ENCODE assay signal across 8 cellular contexts in the genomic region with DNA sequence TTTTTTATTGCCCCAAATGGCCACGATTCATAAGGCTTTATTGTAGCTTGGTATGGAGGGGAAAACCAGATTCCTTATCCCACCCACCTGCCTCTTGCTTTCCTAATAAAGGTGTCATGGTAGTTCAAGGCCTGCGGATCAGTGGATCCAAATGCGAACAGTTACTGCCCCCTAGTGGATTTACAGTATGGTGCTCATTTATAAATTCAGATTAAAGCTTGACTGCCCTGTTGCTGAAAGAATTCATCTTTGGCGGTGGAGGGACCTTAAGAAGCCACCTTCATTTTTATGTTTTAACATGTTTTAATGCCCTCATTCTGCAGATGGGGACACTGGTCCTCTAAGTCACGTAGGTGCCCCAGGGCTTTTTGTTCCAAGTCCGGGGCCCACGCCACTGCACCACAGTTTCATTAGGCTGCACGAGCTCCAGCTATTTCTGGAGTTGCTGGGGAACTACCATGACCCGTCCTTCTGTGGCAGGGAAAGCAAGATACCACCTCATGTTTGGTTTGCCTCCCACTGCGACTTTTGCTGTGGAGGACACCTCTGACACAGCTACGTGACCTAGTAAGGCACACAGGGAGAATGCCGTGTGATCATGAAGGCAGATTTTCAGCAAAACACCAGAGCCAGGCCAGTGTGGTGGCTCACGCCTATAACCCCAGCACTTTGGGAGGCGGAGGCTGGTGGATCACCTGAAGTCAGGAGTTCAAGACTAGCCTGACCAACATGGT. TPM values are rescaled to one million over a fixed set of nuclear protein-coding genes. Genes with fewer than 3 reads are reported as not detected.
DNase-seq lines count a peak whose midpoint lies in the region; ATAC-seq and TF ChIP-seq lines count a peak whose summit lies in the region.

No MANE protein-coding gene starts in this region.

- H3K9me3 ChIP-seq in Loucy (ENCODE audit: insufficient read depth, low read depth, low read length) (no peaks in the 10 kb centered on the region), colonic mucosa (no peaks in the 10 kb centered on the region), lower lobe of right lung (no peaks in the 10 kb centered on the region)

- CTCF ChIA-PET in RWPE1 (lab: Yijun Ruan, JAX) = interaction anchor here (0.5 to 3.1 kb wide), 42 partner anchors 9 to 724 kb away, joined by 3 to 27 read pairs (median 4); a partner anchor contains a TSS

- H3K27me3 ChIP-seq in Loucy (ENCODE audit: insufficient read depth, low read length, poor library complexity, severe bottlenecking) (no peaks in the 10 kb centered on the region), colonic mucosa (no peaks in the 10 kb centered on the region), lower lobe of right lung (ENCODE audit: low read depth) (no peaks in the 10 kb centered on the region)

- H3K27ac ChIP-seq in RWPE1 (no peak overlapping the region), colonic mucosa (no peak overlapping the region), lower lobe of right lung (no peak overlapping the region)

- ATAC-seq in activated naive CD8-positive, alpha-beta T cell treated with anti-CD3 and anti-CD28 coated beads, Interleukin-2, amount 10 ng/mL, durations not matched to agents 7 days and 5 days (ENCODE audit: low read depth) = peak; percentile 20
- ATAC-seq in lower lobe of right lung = peak; percentile 50 to 57
- no peak for ATAC-seq in HG03095 (IDR thresholded peaks at IDR 0.05; ENCODE audit: unreplicated experiment)

- POLR2A ChIA-PET in activated naive CD8-positive, alpha-beta T cell treated with anti-CD3 and anti-CD28 coated beads, Interleukin-2, amount 10 ng/mL, durations not matched to agents 7 days and 5 days (lab: Charles Lee) = interaction anchor here (0.8 to 1.9 kb wide), 6 partner anchors 16 to 238 kb away, joined by 3 to 7 read pairs (median 4); no protein-coding TSS in a partner anchor
- POLR2A ChIA-PET in RWPE1 (lab: Yijun Ruan, JAX; ENCODE audit: low non-redundant PET) = no interaction called here

- H3K4me1 Mint-ChIP-seq in activated naive CD8-positive, alpha-beta T cell treated with anti-CD3 and anti-CD28 coated beads, Interleukin-2, amount 10 ng/mL, durations not matched to agents 7 days and 5 days = peaks cover 16% of the 10 kb centered on the region
- H3K4me1 Mint-ChIP-seq in activated naive CD8-positive, alpha-beta T cell treated with anti-CD3 and anti-CD28 coated beads for 36 hours = peaks cover 14% of the 10 kb centered on the region
- peaks cover 12% of the 10 kb centered on the region for H3K4me1 Mint-ChIP-seq in activated T-helper 2 cell treated with anti-CD3 and anti-CD28 coated beads, Interferon-gamma antibody, Interleukin-2, Interleukin-4, amounts not matched to agents 10 μg/mL and 5 μg/mL and 100 μg/mL, durations not matched to agents 14 hours and 24 hours and 36 hours (ENCODE audit: low read depth)

- no peak overlapping the region for H2AFZ ChIP-seq in Loucy (ENCODE audit: low read length)

- no peaks in the 10 kb centered on the region for H3K9me3 Mint-ChIP-seq in activated naive CD8-positive, alpha-beta T cell treated with anti-CD3 and anti-CD28 coated beads, Interleukin-2, amount 10 ng/mL, durations not matched to agents 7 days and 5 days
- H3K9me3 Mint-ChIP-seq in activated naive CD8-positive, alpha-beta T cell treated with anti-CD3 and anti-CD28 coated beads for 36 hours = peaks cover 2% of the 10 kb centered on the region
- H3K9me3 Mint-ChIP-seq in activated T-helper 2 cell treated with anti-CD3 and anti-CD28 coated beads, Interferon-gamma antibody, Interleukin-2, Interleukin-4, amounts not matched to agents 10 μg/mL and 5 μg/mL and 100 μg/mL, durations not matched to agents 14 hours and 24 hours and 36 hours = no peaks in the 10 kb centered on the region

- H3K79me2 ChIP-seq in Loucy (ENCODE audit: insufficient read depth, low read length) = no peaks in the 10 kb centered on the region

- H3K4me3 Mint-ChIP-seq in activated naive CD8-positive, alpha-beta T cell treated with anti-CD3 and anti-CD28 coated beads, Interleukin-2, amount 10 ng/mL, durations not matched to agents 7 days and 5 days = no peak overlapping the region
- no peak overlapping the region for H3K4me3 Mint-ChIP-seq in activated naive CD8-positive, alpha-beta T cell treated with anti-CD3 and anti-CD28 coated beads for 36 hours
- H3K4me3 Mint-ChIP-seq in activated T-helper 2 cell treated with anti-CD3 and anti-CD28 coated beads, Interferon-gamma antibody, Interleukin-2, Interleukin-4, amounts not matched to agents 10 μg/mL and 5 μg/mL and 100 μg/mL, durations not matched to agents 14 hours and 24 hours and 36 hours (ENCODE audit: low read depth) = no peak overlapping the region

- no peaks in the 10 kb centered on the region for H4K20me1 ChIP-seq in Loucy (ENCODE audit: insufficient read depth, low read length, poor library complexity, severe bottlenecking)

- H3K27ac Mint-ChIP-seq in activated naive CD8-positive, alpha-beta T cell treated with anti-CD3 and anti-CD28 coated beads, Interleukin-2, amount 10 ng/mL, durations not matched to agents 7 days and 5 days = no peak overlapping the region
- H3K27ac Mint-ChIP-seq in activated naive CD8-positive, alpha-beta T cell treated with anti-CD3 and anti-CD28 coated beads for 36 hours = no peak overlapping the region
- no peak overlapping the region for H3K27ac Mint-ChIP-seq in activated T-helper 2 cell treated with anti-CD3 and anti-CD28 coated beads, Interferon-gamma antibody, Interleukin-2, Interleukin-4, amounts not matched to agents 10 μg/mL and 5 μg/mL and 100 μg/mL, durations not matched to agents 14 hours and 24 hours and 36 hours

- no peak overlapping the region for H3K4me2 ChIP-seq in Loucy (ENCODE audit: low read depth, low read length, poor library complexity, severe bottlenecking)

- H3K36me3 Mint-ChIP-seq in activated naive CD8-positive, alpha-beta T cell treated with anti-CD3 and anti-CD28 coated beads, Interleukin-2, amount 10 ng/mL, durations not matched to agents 7 days and 5 days = no peaks in the 10 kb centered on the region
- H3K36me3 Mint-ChIP-seq in activated naive CD8-positive, alpha-beta T cell treated with anti-CD3 and anti-CD28 coated beads for 36 hours = no peaks in the 10 kb centered on the region
- H3K36me3 Mint-ChIP-seq in activated T-helper 2 cell treated with anti-CD3 and anti-CD28 coated beads, Interferon-gamma antibody, Interleukin-2, Interleukin-4, amounts not matched to agents 10 μg/mL and 5 μg/mL and 100 μg/mL, durations not matched to agents 14 hours and 24 hours and 36 hours (ENCODE audit: low read depth) = no peaks in the 10 kb centered on the region

- no peaks in the 10 kb centered on the region for H3F3A ChIP-seq in Loucy (ENCODE audit: low read depth)

- no peak overlapping the region for H3K9ac ChIP-seq in Loucy (ENCODE audit: low read depth, low read length, poor library complexity, severe bottlenecking)
- no peak overlapping the region for H3K9ac ChIP-seq in colonic mucosa (ENCODE audit: low read depth in 2 of 2, low read length in 2 of 2)

- TF ChIP-seq CTCF in Loucy (conservative IDR thresholded peaks at IDR 0.05; ENCODE audit: low read length) (peak; percentile 90), RWPE1 (conservative IDR thresholded peaks at IDR 0.05; ENCODE audit: low read depth) (peak; percentile 81), colonic mucosa (IDR thresholded peaks at IDR 0.05) (peak; percentile 87), lower lobe of right lung (IDR thresholded peaks at IDR 0.05) (peak; percentile 84)

- DNase-seq in activated naive CD8-positive, alpha-beta T cell treated with anti-CD3 and anti-CD28 coated beads, Interleukin-2, amount 10 ng/mL, durations not matched to agents 7 days and 5 days = no peak
- DNase-seq in activated naive CD8-positive, alpha-beta T cell treated with anti-CD3 and anti-CD28 coated beads for 36 hours = no peak
- DNase-seq in RWPE1 (ENCODE audit: low spot score) = peak; percentile 59
- no peak for DNase-seq in colonic mucosa
- DNase-seq in lower lobe of right lung = no peak
- DNase-seq in activated T-helper 2 cell treated with anti-CD3 and anti-CD28 coated beads, Interferon-gamma antibody, Interleukin-2, Interleukin-4, amounts not matched to agents 10 μg/mL and 5 μg/mL and 100 μg/mL, durations not matched to agents 14 hours and 24 hours and 36 hours (ENCODE audit: low spot score) = no peak

- intact Hi-C loops in colonic mucosa (cut with DNase I) (no loop called here), lower lobe of right lung (cut with DNase I) (no loop called here)
- intact Hi-C loops in activated T-helper 2 cell treated with anti-CD3 and anti-CD28 coated beads, Interferon-gamma antibody, Interleukin-2, Interleukin-4, amounts not matched to agents 10 μg/mL and 5 μg/mL and 100 μg/mL, durations not matched to agents 14 hours and 24 hours and 36 hours (cut with micrococcal nuclease) = loop anchor here (1.0 to 5.0 kb wide), 4 partner anchors 15 to 237 kb away; no protein-coding TSS in a partner anchor

- peaks cover 10% of the 10 kb centered on the region for H3K27me3 Mint-ChIP-seq in activated naive CD8-positive, alpha-beta T cell treated with anti-CD3 and anti-CD28 coated beads, Interleukin-2, amount 10 ng/mL, durations not matched to agents 7 days and 5 days
- no peaks in the 10 kb centered on the region for H3K27me3 Mint-ChIP-seq in activated naive CD8-positive, alpha-beta T cell treated with anti-CD3 and anti-CD28 coated beads for 36 hours
- H3K27me3 Mint-ChIP-seq in activated T-helper 2 cell treated with anti-CD3 and anti-CD28 coated beads, Interferon-gamma antibody, Interleukin-2, Interleukin-4, amounts not matched to agents 10 μg/mL and 5 μg/mL and 100 μg/mL, durations not matched to agents 14 hours and 24 hours and 36 hours (ENCODE audit: low read depth) = no peaks in the 10 kb centered on the region

- no peaks in the 10 kb centered on the region for H3K4me1 ChIP-seq in Loucy (ENCODE audit: insufficient read depth, low read length, poor library complexity, severe bottlenecking)
- H3K4me1 ChIP-seq in colonic mucosa = no peaks in the 10 kb centered on the region
- H3K4me1 ChIP-seq in lower lobe of right lung = peaks cover 22% of the 10 kb centered on the region

- H3K36me3 ChIP-seq in Loucy (ENCODE audit: insufficient read depth, low read length) (no peaks in the 10 kb centered on the region), colonic mucosa (no peaks in the 10 kb centered on the region), lower lobe of right lung (no peaks in the 10 kb centered on the region)

- H3K9me2 ChIP-seq in Loucy (replicated peaks; ENCODE audit: low read depth, low read length) = no peaks in the 10 kb centered on the region

- H3K4me3 ChIP-seq in Loucy (ENCODE audit: low read length, poor library complexity, severe bottlenecking) (no peak overlapping the region), colonic mucosa (no peak overlapping the region), lower lobe of right lung (no peak overlapping the region)

RNA-seq across cellular contexts. Expression of a gene that starts 15.6 kb away (rescaled TPM):
- 100 to 1,000 TPM; 142 to 153 TPM for total RNA-seq in activated naive CD8-positive, alpha-beta T cell treated with anti-CD3 and anti-CD28 coated beads, Interleukin-2, amount 10 ng/mL, durations not matched to agents 7 days and 5 days
- 100 to 1,000 TPM; 105 to 107 TPM for total RNA-seq in activated naive CD8-positive, alpha-beta T cell treated with anti-CD3 and anti-CD28 coated beads for 36 hours
- total RNA-seq in colonic mucosa (10 to 100 TPM; 35.1 to 93.4 TPM), lower lobe of right lung (21.6 TPM)
- total RNA-seq in activated T-helper 2 cell treated with anti-CD3 and anti-CD28 coated beads, Interferon-gamma antibody, Interleukin-2, Interleukin-4, amounts not matched to agents 10 μg/mL and 5 μg/mL and 100 μg/mL, durations not matched to agents 14 hours and 24 hours and 36 hours = 105 and 108 TPM in 2 replicates
